Comparison of ENCODE assay signal across 1 cellular context in genomic region chr7:134991469-134992339, GRCh38.
TF ChIP-seq lines count a peak whose summit lies in the region.

No MANE protein-coding gene starts in this region.

TF ChIP-seq in HepG2, 621 proteins besides CTCF, POLR2A, EP300 and RAD21 (continued from another document and continues in another):
- TF ChIP-seq ZNF326 (CRISPR knock-in tag; IDR thresholded peaks at IDR 0.05; ENCODE audit: borderline replicate concordance) (no peak), CBX2 (IDR thresholded peaks at IDR 0.05; ENCODE audit: low read depth, low read length) (no peak), CBX2 (CRISPR knock-in tag; IDR thresholded peaks at IDR 0.05; ENCODE audit: low read depth) (no peak), ZNF614 (CRISPR knock-in tag; IDR thresholded peaks at IDR 0.05; ENCODE audit: borderline replicate concordance) (peak; percentile 47; the same call in 1 of the 2 replicates), ARNTL (CRISPR knock-in tag; IDR thresholded peaks at IDR 0.05) (no peak), MBNL3 (CRISPR knock-in tag; conservative IDR thresholded peaks at IDR 0.05) (no peak), ZNF124 (CRISPR knock-in tag; IDR thresholded peaks at IDR 0.05) (peak; percentile 50), SMAD9 (CRISPR knock-in tag; IDR thresholded peaks at IDR 0.05) (no peak), SP2 (CRISPR knock-in tag; IDR thresholded peaks at IDR 0.05) (no peak), KDM5B (CRISPR knock-in tag; IDR thresholded peaks at IDR 0.05; ENCODE audit: borderline replicate concordance) (no peak), GATAD2A (CRISPR knock-in tag; IDR thresholded peaks at IDR 0.05) (peak; percentile 81), NR2C2 (CRISPR knock-in tag; IDR thresholded peaks at IDR 0.05; ENCODE audit: borderline replicate concordance) (no peak), ZFP62 (CRISPR knock-in tag; IDR thresholded peaks at IDR 0.05) (no peak), ZNF333 (CRISPR knock-in tag; IDR thresholded peaks at IDR 0.05; ENCODE audit: borderline replicate concordance) (no peak), HOXA7 (CRISPR knock-in tag; IDR thresholded peaks at IDR 0.05) (no peak), RERE (CRISPR knock-in tag; IDR thresholded peaks at IDR 0.05; ENCODE audit: low read depth) (peak; percentile 28; the same call in 1 of the 2 replicates), ATF7-NPFF (CRISPR knock-in tag; IDR thresholded peaks at IDR 0.05; ENCODE audit: low read depth) (no peak), ZNF282 (IDR thresholded peaks at IDR 0.05; ENCODE audit: partially characterized antibody) (no peak), ZNF101 (CRISPR knock-in tag; IDR thresholded peaks at IDR 0.05; ENCODE audit: borderline replicate concordance, low read depth) (no peak), ZNF446 (CRISPR knock-in tag; IDR thresholded peaks at IDR 0.05) (no peak), CERS6 (CRISPR knock-in tag; IDR thresholded peaks at IDR 0.05) (no peak), KLF15 (CRISPR knock-in tag; IDR thresholded peaks at IDR 0.05; ENCODE audit: borderline replicate concordance) (no peak), SRF (IDR thresholded peaks at IDR 0.05; ENCODE audit: low read depth, low read length) (no peak), NKX3-1 (CRISPR knock-in tag; IDR thresholded peaks at IDR 0.05) (no peak), MATR3 (CRISPR knock-in tag; IDR thresholded peaks at IDR 0.05) (no peak), ZNF609 (CRISPR knock-in tag; IDR thresholded peaks at IDR 0.05; ENCODE audit: borderline replicate concordance) (peak; percentile 84), ARHGAP35 (CRISPR knock-in tag; IDR thresholded peaks at IDR 0.05; ENCODE audit: borderline replicate concordance) (no peak), ZNF205 (CRISPR knock-in tag; IDR thresholded peaks at IDR 0.05) (no peak; the same call in 1 of the 2 replicates), GMEB2 (CRISPR knock-in tag; IDR thresholded peaks at IDR 0.05; ENCODE audit: low read depth) (no peak), ISL2 (CRISPR knock-in tag; IDR thresholded peaks at IDR 0.05) (peak; percentile 83), ZNF383 (CRISPR knock-in tag; IDR thresholded peaks at IDR 0.05; ENCODE audit: borderline replicate concordance) (no peak), HDAC2 (CRISPR knock-in tag; IDR thresholded peaks at IDR 0.05) (peak; percentile 73; the same call in 1 of the 2 replicates), ZNF747 (CRISPR knock-in tag; IDR thresholded peaks at IDR 0.05; ENCODE audit: borderline replicate concordance) (no peak)
- TF ChIP-seq, protein P1, sequence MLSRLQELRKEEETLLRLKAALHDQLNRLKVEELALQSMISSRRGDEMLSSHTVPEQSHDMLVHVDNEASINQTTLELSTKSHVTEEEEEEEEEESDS (CRISPR knock-in tag; IDR thresholded peaks at IDR 0.05; ENCODE audit: borderline replicate concordance), result no peak
- TF ChIP-seq, protein P2, sequence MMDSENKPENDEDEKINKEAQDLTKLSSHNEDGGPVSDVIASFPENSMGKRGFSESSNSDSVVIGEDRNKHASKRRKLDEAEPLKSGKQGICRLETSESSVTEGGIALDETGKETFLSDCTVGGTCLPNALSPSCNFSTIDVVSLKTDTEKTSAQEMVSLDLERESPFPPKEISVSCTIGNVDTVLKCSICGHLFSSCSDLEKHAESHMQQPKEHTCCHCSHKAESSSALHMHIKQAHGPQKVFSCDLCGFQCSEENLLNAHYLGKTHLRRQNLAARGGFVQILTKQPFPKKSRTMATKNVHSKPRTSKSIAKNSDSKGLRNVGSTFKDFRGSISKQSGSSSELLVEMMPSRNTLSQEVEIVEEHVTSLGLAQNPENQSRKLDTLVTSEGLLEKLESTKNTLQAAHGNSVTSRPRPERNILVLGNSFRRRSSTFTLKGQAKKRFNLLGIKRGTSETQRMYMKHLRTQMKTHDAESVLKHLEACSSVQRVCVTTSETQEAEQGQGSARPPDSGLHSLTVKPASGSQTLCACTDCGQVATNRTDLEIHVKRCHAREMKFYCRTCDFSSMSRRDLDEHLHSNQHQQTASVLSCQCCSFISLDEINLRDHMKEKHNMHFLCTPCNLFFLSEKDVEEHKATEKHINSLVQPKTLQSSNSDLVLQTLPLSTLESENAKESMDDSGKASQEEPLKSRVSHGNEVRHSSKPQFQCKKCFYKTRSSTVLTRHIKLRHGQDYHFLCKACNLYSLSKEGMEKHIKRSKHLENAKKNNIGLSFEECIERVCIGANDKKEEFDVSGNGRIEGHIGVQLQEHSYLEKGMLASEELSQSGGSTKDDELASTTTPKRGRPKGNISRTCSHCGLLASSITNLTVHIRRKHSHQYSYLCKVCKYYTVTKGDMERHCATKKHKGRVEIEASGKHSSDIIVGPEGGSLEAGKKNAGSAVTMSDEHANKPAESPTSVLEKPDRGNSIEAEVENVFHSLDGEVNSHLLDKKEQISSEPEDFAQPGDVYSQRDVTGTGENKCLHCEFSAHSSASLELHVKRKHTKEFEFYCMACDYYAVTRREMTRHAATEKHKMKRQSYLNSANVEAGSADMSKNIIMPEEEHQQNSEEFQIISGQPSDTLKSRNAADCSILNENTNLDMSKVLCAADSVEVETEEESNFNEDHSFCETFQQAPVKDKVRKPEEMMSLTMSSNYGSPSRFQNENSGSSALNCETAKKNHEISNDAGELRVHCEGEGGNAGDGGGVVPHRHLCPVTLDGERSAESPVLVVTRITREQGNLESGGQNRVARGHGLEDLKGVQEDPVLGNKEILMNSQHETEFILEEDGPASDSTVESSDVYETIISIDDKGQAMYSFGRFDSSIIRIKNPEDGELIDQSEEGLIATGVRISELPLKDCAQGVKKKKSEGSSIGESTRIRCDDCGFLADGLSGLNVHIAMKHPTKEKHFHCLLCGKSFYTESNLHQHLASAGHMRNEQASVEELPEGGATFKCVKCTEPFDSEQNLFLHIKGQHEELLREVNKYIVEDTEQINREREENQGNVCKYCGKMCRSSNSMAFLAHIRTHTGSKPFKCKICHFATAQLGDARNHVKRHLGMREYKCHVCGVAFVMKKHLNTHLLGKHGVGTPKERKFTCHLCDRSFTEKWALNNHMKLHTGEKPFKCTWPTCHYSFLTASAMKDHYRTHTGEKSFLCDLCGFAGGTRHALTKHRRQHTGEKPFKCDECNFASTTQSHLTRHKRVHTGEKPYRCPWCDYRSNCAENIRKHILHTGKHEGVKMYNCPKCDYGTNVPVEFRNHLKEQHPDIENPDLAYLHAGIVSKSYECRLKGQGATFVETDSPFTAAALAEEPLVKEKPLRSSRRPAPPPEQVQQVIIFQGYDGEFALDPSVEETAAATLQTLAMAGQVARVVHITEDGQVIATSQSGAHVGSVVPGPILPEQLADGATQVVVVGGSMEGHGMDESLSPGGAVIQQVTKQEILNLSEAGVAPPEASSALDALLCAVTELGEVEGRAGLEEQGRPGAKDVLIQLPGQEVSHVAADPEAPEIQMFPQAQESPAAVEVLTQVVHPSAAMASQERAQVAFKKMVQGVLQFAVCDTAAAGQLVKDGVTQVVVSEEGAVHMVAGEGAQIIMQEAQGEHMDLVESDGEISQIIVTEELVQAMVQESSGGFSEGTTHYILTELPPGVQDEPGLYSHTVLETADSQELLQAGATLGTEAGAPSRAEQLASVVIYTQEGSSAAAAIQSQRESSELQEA (CRISPR knock-in tag; IDR thresholded peaks at IDR 0.05; ENCODE audit: not compliant biosample characterization), result no peak
- TF ChIP-seq, protein P3, sequence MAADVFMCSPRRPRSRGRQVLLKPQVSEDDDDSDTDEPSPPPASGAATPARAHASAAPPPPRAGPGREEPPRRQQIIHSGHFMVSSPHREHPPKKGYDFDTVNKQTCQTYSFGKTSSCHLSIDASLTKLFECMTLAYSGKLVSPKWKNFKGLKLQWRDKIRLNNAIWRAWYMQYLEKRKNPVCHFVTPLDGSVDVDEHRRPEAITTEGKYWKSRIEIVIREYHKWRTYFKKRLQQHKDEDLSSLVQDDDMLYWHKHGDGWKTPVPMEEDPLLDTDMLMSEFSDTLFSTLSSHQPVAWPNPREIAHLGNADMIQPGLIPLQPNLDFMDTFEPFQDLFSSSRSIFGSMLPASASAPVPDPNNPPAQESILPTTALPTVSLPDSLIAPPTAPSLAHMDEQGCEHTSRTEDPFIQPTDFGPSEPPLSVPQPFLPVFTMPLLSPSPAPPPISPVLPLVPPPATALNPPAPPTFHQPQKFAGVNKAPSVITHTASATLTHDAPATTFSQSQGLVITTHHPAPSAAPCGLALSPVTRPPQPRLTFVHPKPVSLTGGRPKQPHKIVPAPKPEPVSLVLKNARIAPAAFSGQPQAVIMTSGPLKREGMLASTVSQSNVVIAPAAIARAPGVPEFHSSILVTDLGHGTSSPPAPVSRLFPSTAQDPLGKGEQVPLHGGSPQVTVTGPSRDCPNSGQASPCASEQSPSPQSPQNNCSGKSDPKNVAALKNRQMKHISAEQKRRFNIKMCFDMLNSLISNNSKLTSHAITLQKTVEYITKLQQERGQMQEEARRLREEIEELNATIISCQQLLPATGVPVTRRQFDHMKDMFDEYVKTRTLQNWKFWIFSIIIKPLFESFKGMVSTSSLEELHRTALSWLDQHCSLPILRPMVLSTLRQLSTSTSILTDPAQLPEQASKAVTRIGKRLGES (CRISPR knock-in tag; IDR thresholded peaks at IDR 0.05; ENCODE audit: borderline replicate concordance), result no peak
